In the genomic region with DNA sequence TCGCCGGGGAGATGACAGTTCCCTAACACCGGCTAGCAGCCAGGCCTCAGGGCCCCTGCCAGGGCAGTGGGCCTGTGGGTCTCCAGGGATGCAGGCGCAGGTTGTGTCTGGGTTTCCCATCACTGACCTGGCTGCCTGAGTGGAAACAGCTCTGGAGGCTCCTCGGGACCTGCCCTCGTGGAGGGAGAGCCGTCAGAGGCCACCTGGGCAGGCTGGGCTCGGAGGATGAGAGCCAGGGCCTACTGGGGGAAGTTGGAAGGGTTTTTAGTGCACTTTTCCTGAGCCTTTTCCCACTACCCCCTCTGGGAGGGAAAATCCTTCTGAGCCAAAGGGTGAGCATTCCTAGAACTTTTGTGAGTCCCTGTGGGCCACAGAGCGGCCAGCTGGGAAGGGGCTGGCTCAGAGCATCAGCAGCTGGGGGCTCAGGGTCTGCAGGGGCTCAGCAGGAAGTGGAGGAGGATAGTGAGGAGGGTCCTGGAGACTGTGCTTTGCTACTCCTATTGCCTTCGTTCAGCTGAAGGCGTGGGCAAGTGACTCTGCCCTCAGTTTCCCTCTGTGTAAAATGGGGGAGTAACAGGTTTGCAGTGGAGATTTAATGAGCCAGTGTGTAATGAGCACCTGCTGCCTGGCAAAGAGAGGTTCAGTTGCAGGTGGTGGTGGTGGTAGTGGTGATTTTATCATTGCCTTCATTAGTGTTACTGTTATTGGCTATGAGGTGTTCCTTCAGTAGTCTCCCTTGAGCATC, we compare ENCODE assay signal across 8 cellular contexts. TPM values are rescaled to one million over a fixed set of nuclear protein-coding genes. Genes with fewer than 3 reads are reported as not detected.
DNase-seq lines count a peak whose midpoint lies in the region; ATAC-seq and TF ChIP-seq lines count a peak whose summit lies in the region.

No MANE protein-coding gene starts in this region.

- H3K79me2 ChIP-seq in OCI-LY1 (ENCODE audit: insufficient read depth, low read length), result no peaks in the 10 kb centered on the region

- H3K4me3 Mint-ChIP-seq in CD4-positive, alpha-beta memory T cell, result peak overlapping the region; percentile 90 to 96 (median 92)
- H3K4me3 Mint-ChIP-seq in endodermal cell, result peak overlapping the region; percentile 65
- H3K4me3 Mint-ChIP-seq in neural crest cell, result peak overlapping the region; percentile 90

- peak overlapping the region; percentile 97 for H3K27ac ChIP-seq in CD4-positive, alpha-beta memory T cell (ENCODE audit: low read depth, low read length)
- no peak overlapping the region for H3K27ac ChIP-seq in OCI-LY1 (ENCODE audit: low read depth, low read length, poor library complexity, severe bottlenecking)
- no peak overlapping the region for H3K27ac ChIP-seq in endodermal cell (ENCODE audit: low read depth, low read length)

- no peak for ATAC-seq in GM21390 (IDR thresholded peaks at IDR 0.05; ENCODE audit: unreplicated experiment)
- no peak for ATAC-seq in activated CD4-positive, CD25-positive, alpha-beta regulatory T cell treated with anti-CD3 and anti-CD28 coated beads, Interleukin-2, amount 50 U/mL, for 24 hours

- H3K9me3 Mint-ChIP-seq in CD4-positive, alpha-beta memory T cell, result no peaks in the 10 kb centered on the region
- no peaks in the 10 kb centered on the region for H3K9me3 Mint-ChIP-seq in endodermal cell
- no peaks in the 10 kb centered on the region for H3K9me3 Mint-ChIP-seq in neural crest cell

- DNase-seq in CD4-positive, alpha-beta memory T cell, result no peak
- peak; percentile 75 for DNase-seq in endodermal cell
- DNase-seq in neural crest cell (ENCODE audit: low read depth, low spot score), result peak; percentile 13
- DNase-seq in mucosa of gallbladder (ENCODE audit: low spot score), result no peak
- DNase-seq in KBM-7, result no peak

- no peaks in the 10 kb centered on the region for H3F3A ChIP-seq in OCI-LY1 (ENCODE audit: insufficient read depth, low read length)

- TF ChIP-seq CTCF in OCI-LY1 (IDR thresholded peaks at IDR 0.05; ENCODE audit: low read length), result no peak
- no peak for TF ChIP-seq CTCF in endodermal cell (conservative IDR thresholded peaks at IDR 0.05)
- no peak for TF ChIP-seq CTCF in neural crest cell (conservative IDR thresholded peaks at IDR 0.05)

- peaks cover 82% of the 10 kb centered on the region for H3K4me1 ChIP-seq in CD4-positive, alpha-beta memory T cell (ENCODE audit: insufficient read depth, low read length)
- H3K4me1 ChIP-seq in OCI-LY1 (ENCODE audit: insufficient read depth, low read length, severe bottlenecking) (peaks cover 34% of the 10 kb centered on the region), endodermal cell (ENCODE audit: control insufficient read depth, insufficient read depth, low read length) (peaks cover 21% of the 10 kb centered on the region)

- CTCF ChIA-PET in CD4-positive, alpha-beta memory T cell (lab: Charles Lee; ENCODE audit: partially characterized antibody), result interaction anchor here (0.9 to 23.0 kb wide), 5 partner anchors 11 to 44 kb away, joined by 3 to 1282 read pairs (median 16); no protein-coding TSS in a partner anchor

- H3K4me2 ChIP-seq in OCI-LY1 (ENCODE audit: low read length), result peak overlapping the region; percentile 85

- peaks cover 43 to 95% (median 70%) of the 10 kb centered on the region in 4 donors for H3K4me1 Mint-ChIP-seq in CD4-positive, alpha-beta memory T cell
- peaks cover 37% of the 10 kb centered on the region for H3K4me1 Mint-ChIP-seq in endodermal cell
- peaks cover 54% of the 10 kb centered on the region for H3K4me1 Mint-ChIP-seq in neural crest cell

- H2AFZ ChIP-seq in OCI-LY1 (ENCODE audit: low read length), result no peak overlapping the region

- intact Hi-C loops in CD4-positive, alpha-beta memory T cell (cut with micrococcal nuclease), result no loop called here

- H3K4me3 ChIP-seq in CD4-positive, alpha-beta memory T cell (ENCODE audit: low read length in 2 of 2), result peak overlapping the region; percentile 53 to 90
- peak overlapping the region; percentile 80 for H3K4me3 ChIP-seq in OCI-LY1 (ENCODE audit: low read depth, low read length, poor library complexity, severe bottlenecking)
- peak overlapping the region; percentile 78 for H3K4me3 ChIP-seq in endodermal cell (ENCODE audit: low read length)

- peaks cover 0 to 13% of the 10 kb centered on the region in 2 donors for H3K36me3 Mint-ChIP-seq in CD4-positive, alpha-beta memory T cell
- H3K36me3 Mint-ChIP-seq in endodermal cell (ENCODE audit: low read depth) (no peaks in the 10 kb centered on the region), neural crest cell (ENCODE audit: low read depth) (no peaks in the 10 kb centered on the region)

- no peaks in the 10 kb centered on the region for H3K27me3 Mint-ChIP-seq in CD4-positive, alpha-beta memory T cell
- peaks cover 26% of the 10 kb centered on the region for H3K27me3 Mint-ChIP-seq in endodermal cell (ENCODE audit: insufficient read depth)
- peaks cover 13% of the 10 kb centered on the region for H3K27me3 Mint-ChIP-seq in neural crest cell (ENCODE audit: low read depth)

- H3K9ac ChIP-seq in OCI-LY1 (ENCODE audit: low read length) (no peak overlapping the region), endodermal cell (ENCODE audit: extremely low read depth, low read length, poor library complexity, severe bottlenecking) (no peak overlapping the region)

- POLR2A ChIA-PET in CD4-positive, alpha-beta memory T cell (lab: Charles Lee; ENCODE audit: partially characterized antibody), result interaction anchor here (0.8 to 22.3 kb wide), 4 partner anchors 9 to 39 kb away, joined by 3 to 683 read pairs (median 131); no protein-coding TSS in a partner anchor

- no peaks in the 10 kb centered on the region for H3K9me3 ChIP-seq in CD4-positive, alpha-beta memory T cell (ENCODE audit: control insufficient read depth in 1 of 2, low read length in 2 of 2)
- H3K9me3 ChIP-seq in OCI-LY1 (ENCODE audit: low read length) (no peaks in the 10 kb centered on the region), endodermal cell (ENCODE audit: control insufficient read depth, low read length) (no peaks in the 10 kb centered on the region)

- 67 to 77% methylated on average over 2 to 11 of the region's 11 CpGs for WGBS in endodermal cell (ENCODE audit: insufficient coverage in 1 of 2, insufficient read length in 1 of 2), 2 experiments

- H3K27ac Mint-ChIP-seq in CD4-positive, alpha-beta memory T cell, result peak overlapping the region; percentile 89 to 95 (median 93)
- H3K27ac Mint-ChIP-seq in endodermal cell (no peak overlapping the region), neural crest cell (ENCODE audit: unreplicated experiment) (no peak overlapping the region)

- H3K36me3 ChIP-seq in CD4-positive, alpha-beta memory T cell (ENCODE audit: insufficient read depth, low read length), result no peaks in the 10 kb centered on the region
- no peaks in the 10 kb centered on the region for H3K36me3 ChIP-seq in OCI-LY1 (ENCODE audit: insufficient read depth, low read length)
- H3K36me3 ChIP-seq in endodermal cell (ENCODE audit: control insufficient read depth, insufficient read depth, low read length), result no peaks in the 10 kb centered on the region

- in situ Hi-C loops in KBM-7 (cut with MboI; ENCODE audit: low pct_unique_long_range_greater_than_20kb, low sequenced_read_pairs), result no loop called here

- no peaks in the 10 kb centered on the region for H3K27me3 ChIP-seq in CD4-positive, alpha-beta memory T cell (ENCODE audit: insufficient read depth, low read length)
- no peaks in the 10 kb centered on the region for H3K27me3 ChIP-seq in OCI-LY1 (ENCODE audit: insufficient read depth, low read length)
- H3K27me3 ChIP-seq in endodermal cell (ENCODE audit: control insufficient read depth, insufficient read depth, low read length, poor library complexity, severe bottlenecking), result peaks cover 6% of the 10 kb centered on the region

- no peaks in the 10 kb centered on the region for H3K9me2 ChIP-seq in OCI-LY1 (ENCODE audit: low read depth, low read length)

- H4K20me1 ChIP-seq in OCI-LY1 (ENCODE audit: insufficient read depth, low read length), result no peaks in the 10 kb centered on the region

RNA-seq across cellular contexts. Expression of a gene that starts 1.8 kb away (rescaled TPM):
- 10 to 100 TPM; 25.3 to 28.2 TPM for total RNA-seq in CD4-positive, alpha-beta memory T cell
- 10 to 100 TPM in 1 of 2 donors, 1 to 10 TPM in 1; 4.2 to 14.2 TPM for polyA plus RNA-seq in CD4-positive, alpha-beta memory T cell
- total RNA-seq in endodermal cell (1 to 10 TPM; 6.8 to 6.9 TPM), neural crest cell (11.3 and 11.8 TPM in 2 replicates), mucosa of gallbladder (21.8 TPM)
- 6.2 TPM for polyA plus RNA-seq in endodermal cell (2013, experiment 1 of 2)
- polyA plus RNA-seq in endodermal cell (2013, experiment 2 of 2), result 5.0 TPM

RNA-seq across cellular contexts. Expression of a gene that starts 38.6 kb away (rescaled TPM):
- total RNA-seq in CD4-positive, alpha-beta memory T cell, result 1 to 10 TPM; 4.7 to 6.4 TPM
- 1 to 10 TPM in 1 of 2 donors, under 1 TPM in 1; 0.24 to 1.4 TPM for polyA plus RNA-seq in CD4-positive, alpha-beta memory T cell
- total RNA-seq in endodermal cell (10 to 100 TPM; 15.0 to 19.2 TPM), neural crest cell (34.2 and 34.8 TPM in 2 replicates), mucosa of gallbladder (24.1 TPM)
- 11.7 TPM for polyA plus RNA-seq in endodermal cell (2013, experiment 1 of 2)
- polyA plus RNA-seq in endodermal cell (2013, experiment 2 of 2), result 11.6 TPM

Comparison
In these comparisons a context has a peak if more than half of its experiments do, and no peak if none do; other contexts are left out.
1. DNase-seq: peak in endodermal cell (single experiment) and neural crest cell (single experiment); none in CD4-positive, alpha-beta memory T cell (0 of 5), mucosa of gallbladder (single experiment) and KBM-7 (single experiment).
2. H3K27ac Mint-ChIP-seq: peak in CD4-positive, alpha-beta memory T cell (7 of 7); none in endodermal cell (single experiment) and neural crest cell (single experiment).
3. Peak in every context shown above with its lines, with median percentiles within 50 percentile points of each other: H3K4me3 ChIP-seq and H3K4me3 Mint-ChIP-seq.